In the genomic region with DNA sequence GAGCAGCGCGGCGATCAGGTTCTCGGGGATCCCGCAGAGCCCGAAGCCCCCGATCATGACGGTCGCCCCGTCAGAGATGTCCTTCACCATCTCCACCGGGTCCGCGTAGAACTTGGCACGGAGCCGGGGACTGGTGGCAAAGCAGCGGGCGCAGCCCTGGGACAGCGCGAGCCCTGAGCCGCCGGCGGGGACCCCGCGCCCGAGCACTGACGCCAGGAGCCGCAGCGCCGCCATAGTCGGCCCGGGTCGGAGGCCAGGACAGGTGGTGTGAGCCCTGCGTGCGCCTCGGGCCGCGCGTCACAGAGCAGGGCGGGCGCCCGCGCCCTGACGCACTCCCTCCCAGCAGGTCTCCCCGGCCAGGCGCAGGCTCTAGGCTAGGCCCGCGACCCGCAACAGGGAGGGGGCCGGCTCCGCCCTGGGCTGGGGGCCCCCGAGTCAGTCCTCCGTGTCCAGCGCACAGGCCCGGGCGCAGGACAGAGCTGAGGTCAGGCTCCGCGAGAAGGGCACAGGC, we compare ENCODE assay signal across 7 cellular contexts. TPM values are rescaled to one million over a fixed set of nuclear protein-coding genes. Genes with fewer than 3 reads are reported as not detected.
A peak's percentile ranks its signal among the peaks of the same experiment; 100 is the strongest.
DNase-seq lines count a peak whose midpoint lies in the region; ATAC-seq and TF ChIP-seq lines count a peak whose summit lies in the region.
"Not testable (repeated sequence)": the region's sequence is repeated elsewhere in the genome, so short reads cannot be mapped to it uniquely, and the experiment has no call there.

A gene (minus strand): TSS at position 327 of the 511 bp plus-strand sequence. CDS start 93 bp downstream, at position 234.

- not testable (repeated sequence) for H3K27me3 ChIP-seq in heart left ventricle

- not testable (repeated sequence) for H3K36me3 Mint-ChIP-seq in T-helper 1 cell treated with Interleukin-12 subunit alpha and Interleukin-12 subunit beta and Interleukin-4 antibody, amounts not matched to agents 30 μg/mL and 1 μg/mL, for 36 hours (ENCODE audit: low read depth); activated T-helper 17 cell treated with anti-CD3 and anti-CD28 coated beads, Interleukin-2, amount 50 U/mL, for 72 hours (ENCODE audit: low read depth); memory B cell

- not testable (repeated sequence) for H3K9me3 ChIP-seq in heart left ventricle

- H3K4me1 Mint-ChIP-seq in T-helper 1 cell treated with Interleukin-12 subunit alpha and Interleukin-12 subunit beta and Interleukin-4 antibody, amounts not matched to agents 30 μg/mL and 1 μg/mL, for 36 hours (ENCODE audit: low read depth); activated T-helper 17 cell treated with anti-CD3 and anti-CD28 coated beads, Interleukin-2, amount 50 U/mL, for 72 hours; memory B cell: not testable (repeated sequence)

- not testable (repeated sequence) for H3K27ac ChIP-seq in coronary artery, heart left ventricle

- H3K4me3 ChIP-seq in coronary artery (peak within 1 kb of the TSS; percentile 47), heart left ventricle (peak within 1 kb of the TSS in 4 of 12 donors; percentile 16 to 39 (median 28))

- H3K36me3 ChIP-seq in heart left ventricle, result not testable (repeated sequence)

- not testable (repeated sequence) for TF ChIP-seq POLR2A in heart left ventricle (IDR thresholded peaks at IDR 0.05)

- WGBS in heart left ventricle, 4 donors, result 3 to 9% (median 4%) methylated on average over 9 to 52 of the region's 57 CpGs; no CpG with 5 or more reads in 1 of the 4 donors

- H3K4me1 ChIP-seq in heart left ventricle, result not testable (repeated sequence)

- not testable (repeated sequence) for H3K9me3 Mint-ChIP-seq in T-helper 1 cell treated with Interleukin-12 subunit alpha and Interleukin-12 subunit beta and Interleukin-4 antibody, amounts not matched to agents 30 μg/mL and 1 μg/mL, for 36 hours; activated T-helper 17 cell treated with anti-CD3 and anti-CD28 coated beads, Interleukin-2, amount 50 U/mL, for 72 hours; memory B cell

- H3K27ac Mint-ChIP-seq in T-helper 1 cell treated with Interleukin-12 subunit alpha and Interleukin-12 subunit beta and Interleukin-4 antibody, amounts not matched to agents 30 μg/mL and 1 μg/mL, for 36 hours; activated T-helper 17 cell treated with anti-CD3 and anti-CD28 coated beads, Interleukin-2, amount 50 U/mL, for 72 hours; memory B cell: not testable (repeated sequence)

- DNase-seq in coronary artery (ENCODE audit: low spot score); heart left ventricle; memory B cell (ENCODE audit: low spot score in 2 of 2): not testable (repeated sequence)
- DNase-seq in sciatic nerve (ENCODE audit: low spot score), result peak; percentile 57

- peak within 1 kb of the TSS; percentile 25 for H3K4me3 Mint-ChIP-seq in T-helper 1 cell treated with Interleukin-12 subunit alpha and Interleukin-12 subunit beta and Interleukin-4 antibody, amounts not matched to agents 30 μg/mL and 1 μg/mL, for 36 hours
- peak within 1 kb of the TSS; percentile 52 for H3K4me3 Mint-ChIP-seq in activated T-helper 17 cell treated with anti-CD3 and anti-CD28 coated beads, Interleukin-2, amount 50 U/mL, for 72 hours
- peak within 1 kb of the TSS; percentile 70 for H3K4me3 Mint-ChIP-seq in memory B cell

- not testable (repeated sequence) for H3K27me3 Mint-ChIP-seq in T-helper 1 cell treated with Interleukin-12 subunit alpha and Interleukin-12 subunit beta and Interleukin-4 antibody, amounts not matched to agents 30 μg/mL and 1 μg/mL, for 36 hours (ENCODE audit: low read depth); activated T-helper 17 cell treated with anti-CD3 and anti-CD28 coated beads, Interleukin-2, amount 50 U/mL, for 72 hours; memory B cell

- not testable (repeated sequence) for TF ChIP-seq CTCF in coronary artery (IDR thresholded peaks at IDR 0.05); heart left ventricle (IDR thresholded peaks at IDR 0.05)

- intact Hi-C loops in heart left ventricle (cut with DNase I); sciatic nerve (cut with DNase I): not testable (repeated sequence)

- peak; percentile 50 for ATAC-seq in GM19452 (IDR thresholded peaks at IDR 0.05; ENCODE audit: unreplicated experiment)
- ATAC-seq in activated T-helper 17 cell treated with anti-CD3 and anti-CD28 coated beads, Interleukin-2, amount 50 U/mL, for 72 hours (replicated peaks), result peak; percentile 54
- ATAC-seq in heart left ventricle, result peak in 3 of 4 donors; percentile 58 to 70 (median 61)
- ATAC-seq in memory B cell (ENCODE audit: low read depth), result peak; percentile 74
- ATAC-seq in sciatic nerve, result not testable (repeated sequence)

RNA-seq across cellular contexts. Expression of the gene that starts here (rescaled TPM):
- total RNA-seq in activated T-helper 17 cell treated with anti-CD3 and anti-CD28 coated beads, Interleukin-2, amount 50 U/mL, for 72 hours, result 1 to 10 TPM in 1 of 2 donors, under 1 TPM in 1; 0.69 to 1.1 TPM
- total RNA-seq in heart left ventricle (1 to 10 TPM in 8 of 9 donors, under 1 TPM in 1; 0.75 to 7.5 (median 2.7) TPM), sciatic nerve (8.5 TPM)
- polyA plus RNA-seq in heart left ventricle, result 1 to 10 TPM; 1.3 to 5.0 TPM
